Comparison of ENCODE assay signal across 1 cellular context in genomic region chr12:77058740-77059139, GRCh38.
TF ChIP-seq lines count a peak whose summit lies in the region.

No MANE protein-coding gene starts in this region.

TF ChIP-seq in IMR-90, 13 proteins besides CTCF, POLR2A, EP300 and RAD21:
- TF ChIP-seq ELK1 (IDR thresholded peaks at IDR 0.05; ENCODE audit: borderline replicate concordance, low read depth, low read length) (no peak), RCOR1 (IDR thresholded peaks at IDR 0.05; ENCODE audit: insufficient replicate concordance, low read length) (no peak), MXI1 (IDR thresholded peaks at IDR 0.05; ENCODE audit: borderline replicate concordance, low read depth, low read length) (no peak), SMC3 (IDR thresholded peaks at IDR 0.05; ENCODE audit: low read depth, low read length) (no peak), FOS (IDR thresholded peaks at IDR 0.05; ENCODE audit: low read depth, low read length) (no peak), CEBPB (IDR thresholded peaks at IDR 0.05; ENCODE audit: low read depth, low read length) (no peak), NFE2L2 (IDR thresholded peaks at IDR 0.05; ENCODE audit: low read depth, low read length) (no peak), RFX5 (IDR thresholded peaks at IDR 0.05; ENCODE audit: low read depth, low read length) (no peak)
